Comparison of ENCODE assay signal across 11 cellular contexts in the genomic region with DNA sequence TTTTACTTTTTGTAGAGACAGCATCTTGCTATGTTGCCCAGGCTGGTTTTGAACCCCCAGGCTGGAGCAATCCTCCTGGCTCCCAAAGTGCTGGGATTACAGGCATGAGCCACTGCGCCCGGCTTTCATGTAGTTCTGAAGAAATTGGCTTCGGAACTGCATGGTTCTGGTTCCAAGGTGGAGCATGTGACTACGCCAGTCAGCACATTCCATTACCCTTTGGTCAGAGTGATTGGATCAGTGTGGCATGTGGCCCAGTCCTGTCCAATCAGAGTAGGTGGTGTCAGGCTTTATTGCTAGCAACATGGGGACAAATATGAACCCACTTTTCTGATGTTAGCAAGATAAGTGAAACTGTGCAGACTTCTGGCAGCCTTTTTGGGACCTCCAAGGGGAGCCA. TPM values are rescaled to one million over a fixed set of nuclear protein-coding genes. Genes with fewer than 3 reads are reported as not detected.
DNase-seq lines count a peak whose midpoint lies in the region; ATAC-seq and TF ChIP-seq lines count a peak whose summit lies in the region.
"Had no signal": no experiment of that assay in that cellular context is flagged by ENCODE, and none has a peak within 500 bp of the region (broad histone marks: within the 10 kb centered on the region; RNA-seq: fewer than 3 reads in every experiment).

No MANE protein-coding gene starts in this region.

- H3K9ac ChIP-seq in adipocyte (ENCODE audit: low read length) = peak overlapping the region; percentile 31
- H3K9ac ChIP-seq: BLaER1 had no signal

- TF ChIP-seq CTCF in fibroblast of villous mesenchyme (IDR thresholded peaks at IDR 0.05; ENCODE audit: insufficient read depth, low read depth, low read length) (no peak), osteoblast (IDR thresholded peaks at IDR 0.05; ENCODE audit: extremely low read depth, low read depth, low read length) (no peak)

- peaks cover 20% of the 10 kb centered on the region for H3K27me3 Mint-ChIP-seq in activated T-cell treated with anti-CD3 and anti-CD28 coated beads, Interleukin-2, amount 50 U/mL, for 24 hours

- H3K9me3 ChIP-seq in adipocyte (ENCODE audit: control insufficient read depth, low read length) (peaks cover 4% of the 10 kb centered on the region), osteoblast (ENCODE audit: low read depth, low read length) (no peaks in the 10 kb centered on the region)
- H3K9me3 ChIP-seq: BLaER1 had no signal

- H3K4me3 ChIP-seq in adipocyte (ENCODE audit: low read length) (no peak overlapping the region), fibroblast of villous mesenchyme (ENCODE audit: low read depth, low read length) (no peak overlapping the region), osteoblast (ENCODE audit: insufficient read depth, low read length) (no peak overlapping the region)
- H3K4me3 ChIP-seq: BLaER1 had no signal

- H2AFZ ChIP-seq in osteoblast (ENCODE audit: low read length) = peak overlapping the region; percentile 15

- H3K79me2 ChIP-seq in osteoblast (ENCODE audit: insufficient read depth, low read length) = no peaks in the 10 kb centered on the region

- H3K27ac ChIP-seq in osteoblast (ENCODE audit: low read depth, low read length) = peak overlapping the region; percentile 83
- H3K27ac ChIP-seq: BLaER1 had no signal

- no peak overlapping the region for H3K4me2 ChIP-seq in osteoblast (ENCODE audit: insufficient read depth, low read length)
- H3K4me2 ChIP-seq: BLaER1 had no signal

- H3K27me3 ChIP-seq in adipocyte (replicated peaks; ENCODE audit: control insufficient read depth, insufficient read depth, low read length) (no peaks in the 10 kb centered on the region), osteoblast (ENCODE audit: insufficient read depth, low read length) (no peaks in the 10 kb centered on the region)
- H3K27me3 ChIP-seq: BLaER1 had no signal

- no peak for ATAC-seq in HG02571 (IDR thresholded peaks at IDR 0.05; ENCODE audit: unreplicated experiment)

- H4K20me1 ChIP-seq in osteoblast (ENCODE audit: insufficient read depth, low read length) = no peaks in the 10 kb centered on the region
- H4K20me1 ChIP-seq: BLaER1 had no signal

- H3K9me3 Mint-ChIP-seq in activated T-cell treated with anti-CD3 and anti-CD28 coated beads, Interleukin-2, amount 50 U/mL, for 24 hours = no peaks in the 10 kb centered on the region

- no peaks in the 10 kb centered on the region for H3K4me1 Mint-ChIP-seq in activated T-cell treated with anti-CD3 and anti-CD28 coated beads, Interleukin-2, amount 50 U/mL, for 24 hours (ENCODE audit: low read depth)

- DNase-seq in AG08395 (ENCODE audit: low spot score) (peak; percentile 93), adipocyte (ENCODE audit: low read depth) (peak; percentile 79), fibroblast of villous mesenchyme (ENCODE audit: low read depth) (peak; percentile 77), osteoblast (ENCODE audit: insufficient read length, low spot score, missing footprints) (peak; percentile 96), KG1 (lab: John Stamatoyannopoulos, UW) (no peak), NOMO-1 treated with dmso at 0.1 percent for 144 hours (lab: John Stamatoyannopoulos, UW; ENCODE audit: unreplicated experiment) (no peak)
- DNase-seq in activated T-cell treated with anti-CD3 and anti-CD28 coated beads, Interleukin-2, amount 50 U/mL, for 24 hours = no peak
- DNase-seq: activated CD4-positive, alpha-beta T cell treated with anti-CD3 and anti-CD28 coated beads, Interleukin-2, amount 50 U/mL, for 1 hour; OCI-M1 had no signal

- no peaks in the 10 kb centered on the region for H3K36me3 Mint-ChIP-seq in activated T-cell treated with anti-CD3 and anti-CD28 coated beads, Interleukin-2, amount 50 U/mL, for 24 hours (ENCODE audit: low read depth)

- no peak overlapping the region for H3K27ac Mint-ChIP-seq in activated T-cell treated with anti-CD3 and anti-CD28 coated beads, Interleukin-2, amount 50 U/mL, for 24 hours

- H3K36me3 ChIP-seq in adipocyte (ENCODE audit: control insufficient read depth, insufficient read depth, low read length, severe bottlenecking) (no peaks in the 10 kb centered on the region), osteoblast (ENCODE audit: insufficient read depth, low read length) (no peaks in the 10 kb centered on the region)
- H3K36me3 ChIP-seq: BLaER1 had no signal

- no peak overlapping the region for H3K4me3 Mint-ChIP-seq in activated T-cell treated with anti-CD3 and anti-CD28 coated beads, Interleukin-2, amount 50 U/mL, for 24 hours

- H3K4me1 ChIP-seq in adipocyte (ENCODE audit: control insufficient read depth, insufficient read depth, low read length) (peaks cover 51% of the 10 kb centered on the region), osteoblast (ENCODE audit: insufficient read depth, low read length) (peaks cover 40% of the 10 kb centered on the region)

RNA-seq across cellular contexts. Expression of a gene that starts 16.3 kb away (rescaled TPM):
- 6.8 and 9.1 TPM in 2 replicates for total RNA-seq in fibroblast of villous mesenchyme
- 18.6 and 35.1 TPM in 2 replicates for total RNA-seq in osteoblast

RNA-seq across cellular contexts. Expression of a gene that starts 43.3 kb away (rescaled TPM):
- not detected in 2 replicates for total RNA-seq in fibroblast of villous mesenchyme
- total RNA-seq in osteoblast = not detected in 2 replicates

Comparison
In these comparisons a context has a peak if more than half of its experiments do, and no peak if none do; other contexts are left out.
1. DNase-seq: peak in AG08395 (single experiment), adipocyte (single experiment), fibroblast of villous mesenchyme (single experiment) and osteoblast (single experiment); none in activated T-cell treated with anti-CD3 and anti-CD28 coated beads, Interleukin-2, amount 50 U/mL, for 24 hours (single experiment), KG1 (single experiment) and NOMO-1 treated with dmso at 0.1 percent for 144 hours (single experiment).